In the genomic region with DNA sequence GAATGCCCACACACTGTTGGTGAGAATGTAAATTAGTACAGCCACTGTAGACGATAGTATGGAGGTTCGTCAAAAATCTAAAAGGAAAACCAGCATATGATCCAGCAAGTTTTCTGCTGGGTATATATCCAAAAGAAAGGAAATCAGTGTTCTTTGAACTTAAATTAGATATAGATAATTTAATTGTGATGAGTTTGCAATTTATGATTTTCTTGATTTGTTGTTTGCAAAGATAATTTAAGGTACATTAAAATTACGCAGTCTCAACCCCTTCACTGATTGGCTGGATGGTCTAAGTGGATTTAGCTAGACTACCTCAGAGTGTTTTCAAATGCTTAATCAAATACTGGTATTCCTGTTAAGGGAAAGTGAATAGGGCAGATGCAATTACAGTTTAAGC, we compare ENCODE assay signal across 33 cellular contexts.
"Had no signal": no experiment of that assay in that cellular context is flagged by ENCODE, and none has a peak within 500 bp of the region (broad histone marks: within the 10 kb centered on the region; RNA-seq: fewer than 3 reads in every experiment).

No MANE protein-coding gene starts in this region.

- FAIRE-seq: astrocyte, TTC549 had no signal

- H3K9me3 ChIP-seq: adrenal gland, body of pancreas, breast epithelium had no signal

- H3K4me3 ChIP-seq: adrenal gland, body of pancreas, breast epithelium had no signal

- ATAC-seq: activated CD8-positive, alpha-beta T cell treated with anti-CD3 and anti-CD28 coated beads for 36 hours; activated naive CD4-positive, alpha-beta T cell treated with anti-CD3 and anti-CD28 coated beads, Interleukin-2, amount 50 U/mL, for 72 hours; activated T-cell treated with anti-CD3 and anti-CD28 coated beads, Interleukin-2, amount 50 U/mL, for 4 hours; activated T-cell treated with anti-CD3 and anti-CD28 coated beads, Interleukin-2, amount 50 U/mL, for 72 hours; activated T-helper 17 cell treated with anti-CD3 and anti-CD28 coated beads, Interleukin-2, amount 50 U/mL, for 72 hours; body of pancreas had no signal

- H3K27me3 ChIP-seq: adrenal gland, body of pancreas, brain microvascular endothelial cell, breast epithelium had no signal

- H3K36me3 ChIP-seq: adrenal gland, brain microvascular endothelial cell, breast epithelium had no signal

- H3K4me1 ChIP-seq: adrenal gland, body of pancreas, breast epithelium had no signal

- DNase-seq: activated B cell treated with CpG ODN at 0.5 μM for 24 hours; activated CD4-positive, alpha-beta memory T cell treated with anti-CD3 and anti-CD28 coated beads for 36 hours; activated CD4-positive, alpha-beta T cell treated with anti-CD3 and anti-CD28 coated beads for 4 hours; activated CD4-positive, alpha-beta T cell treated with anti-CD3 and anti-CD28 coated beads, Interleukin-2, amount 10 ng/mL, durations not matched to agents 24 days and 14 days; activated CD4-positive, alpha-beta T cell treated with anti-CD3 and anti-CD28 coated beads, Interleukin-2, amount 50 U/mL, for 1 hour; activated CD4-positive, alpha-beta T cell treated with anti-CD3 and anti-CD28 coated beads, Interleukin-2, amount 50 U/mL, for 4 hours; activated CD4-positive, CD25-positive, alpha-beta regulatory T cell treated with anti-CD3 and anti-CD28 coated beads, Interleukin-2, amount 50 U/mL, for 72 hours; activated CD8-positive, alpha-beta memory T cell treated with anti-CD3 and anti-CD28 coated beads, Interleukin-2, amount 50 U/mL, for 4 hours; activated CD8-positive, alpha-beta T cell treated with anti-CD3 and anti-CD28 coated beads for 36 hours; activated effector memory CD4-positive, alpha-beta T cell treated with anti-CD3 and anti-CD28 coated beads, Interleukin-2, amount 50 U/mL, for 16 hours; activated gamma-delta T cell treated with Interleukin-2 at 50 U/mL for 16 hours; activated naive CD4-positive, alpha-beta T cell; activated naive CD4-positive, alpha-beta T cell treated with anti-CD3 and anti-CD28 coated beads for 36 hours; activated naive CD4-positive, alpha-beta T cell treated with anti-CD3 and anti-CD28 coated beads, Interleukin-2, amount 50 U/mL, for 16 hours; activated naive CD8-positive, alpha-beta T cell treated with anti-CD3 and anti-CD28 coated beads for 36 hours; activated T-cell treated with anti-CD3 and anti-CD28 coated beads for 4 hours; activated T-cell treated with anti-CD3 and anti-CD28 coated beads, Interleukin-2, amount 50 U/mL, for 1 hour; activated T-cell treated with anti-CD3 and anti-CD28 coated beads, Interleukin-2, amount 50 U/mL, for 4 hours; activated T-cell treated with anti-CD3 and anti-CD28 coated beads, Interleukin-2, amount 50 U/mL, for 72 hours; adrenal gland; amniotic stem cell; aorta; body of pancreas; brain microvascular endothelial cell; central memory CD4-positive, alpha-beta T cell; T-helper 2 cell; T-helper 9 cell had no signal

- H3K27ac ChIP-seq: adrenal gland, body of pancreas, brain microvascular endothelial cell, breast epithelium, VCaP had no signal
